Comparison of ENCODE assay signal across 1 cellular context in genomic region chr1:23567996-23568607, GRCh38.
TF ChIP-seq lines count a peak whose summit lies in the region.

No MANE protein-coding gene starts in this region.

TF ChIP-seq in HepG2, 621 proteins besides CTCF, POLR2A, EP300 and RAD21 (continued from another document):
- TF ChIP-seq TFE3 (CRISPR knock-in tag; IDR thresholded peaks at IDR 0.05): no peak
- 0 out of 2 replicates have a peak, but pooled peaks have one; percentile 14 for TF ChIP-seq EED (CRISPR knock-in tag; IDR thresholded peaks at IDR 0.05)
- TF ChIP-seq ZBTB7A (CRISPR knock-in tag; IDR thresholded peaks at IDR 0.05): peak; percentile 31; the same call in 1 of the 2 replicates
- no peak for TF ChIP-seq PITX1 (CRISPR knock-in tag; IDR thresholded peaks at IDR 0.05)
- TF ChIP-seq ZBTB42 (CRISPR knock-in tag; IDR thresholded peaks at IDR 0.05): no peak
- no peak for TF ChIP-seq FOXO1 (CRISPR knock-in tag; IDR thresholded peaks at IDR 0.05)
- TF ChIP-seq DNMT1 (CRISPR knock-in tag; IDR thresholded peaks at IDR 0.05): no peak
